ENCODE assay signal across 27 cellular contexts in genomic region chr1:202146279-202146678, GRCh38. TPM values are rescaled to one million over a fixed set of nuclear protein-coding genes. Genes with fewer than 3 reads are reported as not detected.
DNase-seq lines count a peak whose midpoint lies in the region; ATAC-seq and TF ChIP-seq lines count a peak whose summit lies in the region.
"Had no signal": no experiment of that assay in that cellular context is flagged by ENCODE, and none has a peak within 500 bp of the region (broad histone marks: within the 10 kb centered on the region; RNA-seq: fewer than 3 reads in every experiment).

No MANE protein-coding gene starts in this region.

- no peaks in the 10 kb centered on the region for H3K27me3 ChIP-seq in naive thymus-derived CD4-positive, alpha-beta T cell (ENCODE audit: control insufficient read depth in 2 of 2, insufficient read depth in 2 of 2, low read length in 2 of 2)
- H3K27me3 ChIP-seq: breast epithelium, heart right ventricle had no signal

- no peak overlapping the region for H3K27ac ChIP-seq in naive thymus-derived CD4-positive, alpha-beta T cell (ENCODE audit: low read depth, low read length)
- H3K27ac ChIP-seq: heart right ventricle had no signal

- H3K36me3 Mint-ChIP-seq in natural killer cell: peaks cover 7% of the 10 kb centered on the region
- H3K36me3 Mint-ChIP-seq in natural killer cell treated with Interleukin-12 subunit alpha and Interleukin-12 subunit beta and Interleukin-15 and Interleukin-18, amount 100 ng/mL, for 72 hours: peaks cover 15% of the 10 kb centered on the region
- H3K36me3 Mint-ChIP-seq in WTC11: no peaks in the 10 kb centered on the region
- peaks cover 8 to 21% (median 14%) of the 10 kb centered on the region in 5 donors for H3K36me3 Mint-ChIP-seq in naive thymus-derived CD4-positive, alpha-beta T cell

- no peaks in the 10 kb centered on the region for H3K9me3 ChIP-seq in naive thymus-derived CD4-positive, alpha-beta T cell (ENCODE audit: control insufficient read depth in 2 of 3, low read length in 3 of 3)
- H3K9me3 ChIP-seq: breast epithelium, heart right ventricle had no signal

- H3K9me3 Mint-ChIP-seq in natural killer cell (no peaks in the 10 kb centered on the region), WTC11 (no peaks in the 10 kb centered on the region)
- no peaks in the 10 kb centered on the region for H3K9me3 Mint-ChIP-seq in natural killer cell treated with Interleukin-12 subunit alpha and Interleukin-12 subunit beta and Interleukin-15 and Interleukin-18, amount 100 ng/mL, for 72 hours
- H3K9me3 Mint-ChIP-seq in naive thymus-derived CD4-positive, alpha-beta T cell: no peaks in the 10 kb centered on the region
- H3K9me3 Mint-ChIP-seq: stimulated activated naive CD8-positive, alpha-beta T cell treated with anti-CD3 and anti-CD28 coated beads, Interleukin-15, Interleukin-2, amounts not matched to agents 100 ng/mL and 50 ng/mL, for 24 hours had no signal

- intact Hi-C loops in natural killer cell (cut with micrococcal nuclease): no loop called here
- intact Hi-C loops in naive thymus-derived CD4-positive, alpha-beta T cell (cut with micrococcal nuclease): loop anchor here (10.0 kb wide), 2 partner anchors 321 to 661 kb away; partner anchors contain the start of gene IPO9 (in 1 of the 2)

- ATAC-seq in natural killer cell (no peak), WTC11 (no peak)
- no peak for ATAC-seq in natural killer cell treated with Interleukin-12 subunit alpha and Interleukin-12 subunit beta and Interleukin-15 and Interleukin-18, amount 100 ng/mL, for 72 hours
- ATAC-seq in naive thymus-derived CD4-positive, alpha-beta T cell: no peak
- ATAC-seq: heart right ventricle, Panc1, sciatic nerve had no signal

- DNase-seq in natural killer cell: no peak
- no peak for DNase-seq in natural killer cell treated with Interleukin-12 subunit alpha and Interleukin-12 subunit beta and Interleukin-15 and Interleukin-18, amount 100 ng/mL, for 72 hours (ENCODE audit: low spot score)
- no peak for DNase-seq in WTC11 (ENCODE audit: low spot score)
- DNase-seq in naive thymus-derived CD4-positive, alpha-beta T cell: no peak
- DNase-seq in NCI-H2081 (lab: John Stamatoyannopoulos, UW): no peak
- no peak for DNase-seq in NCI-H345 (lab: John Stamatoyannopoulos, UW)
- no peak for DNase-seq in LoVo (ENCODE audit: low spot score)
- DNase-seq: activated CD8-positive, alpha-beta memory T cell treated with anti-CD3 and anti-CD28 coated beads, Interleukin-2, amount 50 U/mL, for 48 hours; activated gamma-delta T cell; COR-L47; DMS79; effector CD4-positive, alpha-beta T cell; heart right ventricle; mesendoderm; NCI-H1417 treated with DMSO at 0.1 percent for 48 hours; NCI-H524; posterior cingulate gyrus; SIG-M5; stimulated activated CD4-positive, alpha-beta T cell treated with anti-CD3 and anti-CD28 coated beads, Interleukin-4, amount 100 ng/mL, for 4 hours; SW 1271 had no signal

- H3K4me3 Mint-ChIP-seq in natural killer cell (peak overlapping the region; percentile 60), WTC11 (peak overlapping the region; percentile 14; the same call in 1 of the 2 replicates)
- H3K4me3 Mint-ChIP-seq in natural killer cell treated with Interleukin-12 subunit alpha and Interleukin-12 subunit beta and Interleukin-15 and Interleukin-18, amount 100 ng/mL, for 72 hours: no peak overlapping the region
- peak overlapping the region in 8 of 10 donors; percentile 12 to 93 (median 36) for H3K4me3 Mint-ChIP-seq in naive thymus-derived CD4-positive, alpha-beta T cell

- CTCF ChIA-PET in WTC11 (lab: Charles Lee): interaction anchor here (1.1 to 1.5 kb wide), 2 partner anchors 9 to 23 kb away, joined by 3 to 15 read pairs; partner anchors contain the start of gene GPR37L1
- CTCF ChIA-PET in naive thymus-derived CD4-positive, alpha-beta T cell (lab: Charles Lee): interaction anchor here (1.2 to 1.4 kb wide), 2 partner anchors 8 to 14 kb away, joined by 3 to 6 read pairs; partner anchors contain the start of gene PTPN7

- H3K4me1 ChIP-seq in naive thymus-derived CD4-positive, alpha-beta T cell (ENCODE audit: control insufficient read depth in 2 of 2, insufficient read depth in 2 of 2, low read length in 2 of 2): peaks cover 14 to 21% of the 10 kb centered on the region in 2 donors

- POLR2A ChIA-PET in WTC11 (lab: Charles Lee): no interaction called here
- POLR2A ChIA-PET in naive thymus-derived CD4-positive, alpha-beta T cell (lab: Charles Lee): interaction anchor here (1.5 to 6.6 kb wide), 2 partner anchors 10 to 15 kb away, joined by 6 to 54 read pairs; partner anchors contain the start of gene PTPN7

- H3K36me3 ChIP-seq in naive thymus-derived CD4-positive, alpha-beta T cell (ENCODE audit: control insufficient read depth in 2 of 3, insufficient read depth in 3 of 3, low read length in 3 of 3): peaks cover 10 to 49% (median 14%) of the 10 kb centered on the region in 3 experiments
- H3K36me3 ChIP-seq: breast epithelium had no signal

- peak overlapping the region; percentile 22 to 68 for H3K27ac Mint-ChIP-seq in natural killer cell
- peak overlapping the region in 1 of 2 donors; percentile 80 for H3K27ac Mint-ChIP-seq in natural killer cell treated with Interleukin-12 subunit alpha and Interleukin-12 subunit beta and Interleukin-15 and Interleukin-18, amount 100 ng/mL, for 72 hours
- H3K27ac Mint-ChIP-seq in WTC11: no peak overlapping the region
- peak overlapping the region in 7 of 9 donors; percentile 8 to 93 (median 46) for H3K27ac Mint-ChIP-seq in naive thymus-derived CD4-positive, alpha-beta T cell
- H3K27ac Mint-ChIP-seq: stimulated activated naive CD8-positive, alpha-beta T cell treated with anti-CD3 and anti-CD28 coated beads, Interleukin-15, Interleukin-2, amounts not matched to agents 100 ng/mL and 50 ng/mL, for 24 hours had no signal

- H3K4me3 ChIP-seq in naive thymus-derived CD4-positive, alpha-beta T cell (ENCODE audit: low read length): no peak overlapping the region
- H3K4me3 ChIP-seq: breast epithelium had no signal

- H3K4me1 Mint-ChIP-seq in natural killer cell: peaks cover 33 to 37% of the 10 kb centered on the region in 2 donors
- peaks cover 28 to 30% of the 10 kb centered on the region in 2 donors for H3K4me1 Mint-ChIP-seq in natural killer cell treated with Interleukin-12 subunit alpha and Interleukin-12 subunit beta and Interleukin-15 and Interleukin-18, amount 100 ng/mL, for 72 hours (ENCODE audit: low read depth in 2 of 2)
- H3K4me1 Mint-ChIP-seq in WTC11: peaks cover 16% of the 10 kb centered on the region
- H3K4me1 Mint-ChIP-seq in naive thymus-derived CD4-positive, alpha-beta T cell: peaks cover 10 to 47% (median 33%) of the 10 kb centered on the region in 7 donors

- no peak for TF ChIP-seq CTCF in natural killer cell (IDR thresholded peaks at IDR 0.05)
- no peak for TF ChIP-seq CTCF in WTC11 (IDR thresholded peaks at IDR 0.05)

- H3K27me3 Mint-ChIP-seq in natural killer cell (ENCODE audit: low read depth in 2 of 2): no peaks in the 10 kb centered on the region
- H3K27me3 Mint-ChIP-seq in natural killer cell treated with Interleukin-12 subunit alpha and Interleukin-12 subunit beta and Interleukin-15 and Interleukin-18, amount 100 ng/mL, for 72 hours: no peaks in the 10 kb centered on the region
- H3K27me3 Mint-ChIP-seq in WTC11 (ENCODE audit: low read depth): peaks cover 7% of the 10 kb centered on the region
- no peaks in the 10 kb centered on the region for H3K27me3 Mint-ChIP-seq in naive thymus-derived CD4-positive, alpha-beta T cell
- H3K27me3 Mint-ChIP-seq: stimulated activated naive CD8-positive, alpha-beta T cell treated with anti-CD3 and anti-CD28 coated beads, Interleukin-15, Interleukin-2, amounts not matched to agents 100 ng/mL and 50 ng/mL, for 24 hours had no signal

TF ChIP-seq in WTC11, 78 proteins besides CTCF, POLR2A, EP300 and RAD21 (continues in another document):
- TF ChIP-seq ZNF232 (CRISPR knock-in tag; IDR thresholded peaks at IDR 0.05) (no peak), ZNF671 (CRISPR knock-in tag; IDR thresholded peaks at IDR 0.05) (no peak), RELA (CRISPR knock-in tag; IDR thresholded peaks at IDR 0.05; ENCODE audit: borderline replicate concordance) (no peak), USF2 (CRISPR knock-in tag; IDR thresholded peaks at IDR 0.05) (no peak), NR3C1 (CRISPR knock-in tag; conservative IDR thresholded peaks at IDR 0.05; ENCODE audit: low read depth) (no peak), FOXK1 (CRISPR knock-in tag; IDR thresholded peaks at IDR 0.05) (no peak)

RNA-seq across cellular contexts. Expression of gene ARL8A, which starts 1.7 kb away (rescaled TPM):
- total RNA-seq in natural killer cell (100 to 1,000 TPM; 109 to 120 (median 109) TPM), WTC11 (2021) (47.2 to 58.5 TPM (median 50.9 TPM) in 3 replicates)
- total RNA-seq in natural killer cell treated with Interleukin-12 subunit alpha and Interleukin-12 subunit beta and Interleukin-15 and Interleukin-18, amount 100 ng/mL, for 72 hours: 10 to 100 TPM; 68.0 to 80.0 TPM
- 10 to 100 TPM; 38.2 to 99.4 (median 54.3) TPM for total RNA-seq in naive thymus-derived CD4-positive, alpha-beta T cell
- polyA plus RNA-seq in naive thymus-derived CD4-positive, alpha-beta T cell: 1 to 10 TPM; 5.5 to 6.3 TPM

RNA-seq across cellular contexts. Expression of gene PTPN7, which starts 14.1 kb away (rescaled TPM):
- 100 to 1,000 TPM; 144 to 241 (median 196) TPM for total RNA-seq in natural killer cell
- total RNA-seq in natural killer cell treated with Interleukin-12 subunit alpha and Interleukin-12 subunit beta and Interleukin-15 and Interleukin-18, amount 100 ng/mL, for 72 hours: 100 to 1,000 TPM; 227 to 312 TPM
- 0.98 to 1.1 TPM (median 1.1 TPM) in 3 replicates for total RNA-seq in WTC11 (2021)
- 100 to 1,000 TPM in 2 of 5 experiments, 10 to 100 TPM in 3; 43.2 to 258 (median 97.0) TPM for total RNA-seq in naive thymus-derived CD4-positive, alpha-beta T cell
- 10 to 100 TPM; 40.4 to 78.6 TPM for polyA plus RNA-seq in naive thymus-derived CD4-positive, alpha-beta T cell

RNA-seq across cellular contexts. Expression of gene GPR37L1, which starts 23.6 kb away (rescaled TPM):
- total RNA-seq in natural killer cell (not detected), WTC11 (2021) (0.07 to 0.16 TPM (median 0.09 TPM) in 3 replicates)
- not detected for total RNA-seq in natural killer cell treated with Interleukin-12 subunit alpha and Interleukin-12 subunit beta and Interleukin-15 and Interleukin-18, amount 100 ng/mL, for 72 hours
- not detected for total RNA-seq in naive thymus-derived CD4-positive, alpha-beta T cell
- polyA plus RNA-seq in naive thymus-derived CD4-positive, alpha-beta T cell: under 1 TPM; 0.02 to 0.09 TPM
- total RNA-seq: breast epithelium had no signal
- polyA plus RNA-seq: neural cell had no signal

RNA-seq across cellular contexts. Expression of gene LGR6, which starts 47.3 kb away (rescaled TPM):
- total RNA-seq in natural killer cell: 10 to 100 TPM; 58.3 to 65.2 (median 60.9) TPM
- 1 to 10 TPM; 5.8 to 5.9 TPM for total RNA-seq in natural killer cell treated with Interleukin-12 subunit alpha and Interleukin-12 subunit beta and Interleukin-15 and Interleukin-18, amount 100 ng/mL, for 72 hours
- total RNA-seq in WTC11 (2021): 0.78 to 1.1 TPM (median 1.1 TPM) in 3 replicates
- total RNA-seq in naive thymus-derived CD4-positive, alpha-beta T cell: 1 to 10 TPM in 1 of 5 experiments, under 1 TPM in 3, not detected in 1; 0.16 to 5.8 (median 0.67) TPM
- polyA plus RNA-seq in naive thymus-derived CD4-positive, alpha-beta T cell: under 1 TPM; 0.22 to 0.29 TPM
- total RNA-seq: epithelial cell of proximal tubule, H4 had no signal
- polyA plus RNA-seq: neural cell had no signal

Comparison
In these comparisons a context has a peak if more than half of its experiments do, and no peak if none do; other contexts are left out.
1. RNA of gene PTPN7, which starts 14.1 kb away (total RNA-seq): 227 to 312 TPM in natural killer cell treated with Interleukin-12 subunit alpha and Interleukin-12 subunit beta and Interleukin-15 and Interleukin-18, amount 100 ng/mL, for 72 hours, 144 to 241 TPM in natural killer cell and 43.2 to 258 TPM in naive thymus-derived CD4-positive, alpha-beta T cell; 0.98 to 1.1 TPM in WTC11; every median in the first group is over 10 times any median in the second.